In the genomic region with DNA sequence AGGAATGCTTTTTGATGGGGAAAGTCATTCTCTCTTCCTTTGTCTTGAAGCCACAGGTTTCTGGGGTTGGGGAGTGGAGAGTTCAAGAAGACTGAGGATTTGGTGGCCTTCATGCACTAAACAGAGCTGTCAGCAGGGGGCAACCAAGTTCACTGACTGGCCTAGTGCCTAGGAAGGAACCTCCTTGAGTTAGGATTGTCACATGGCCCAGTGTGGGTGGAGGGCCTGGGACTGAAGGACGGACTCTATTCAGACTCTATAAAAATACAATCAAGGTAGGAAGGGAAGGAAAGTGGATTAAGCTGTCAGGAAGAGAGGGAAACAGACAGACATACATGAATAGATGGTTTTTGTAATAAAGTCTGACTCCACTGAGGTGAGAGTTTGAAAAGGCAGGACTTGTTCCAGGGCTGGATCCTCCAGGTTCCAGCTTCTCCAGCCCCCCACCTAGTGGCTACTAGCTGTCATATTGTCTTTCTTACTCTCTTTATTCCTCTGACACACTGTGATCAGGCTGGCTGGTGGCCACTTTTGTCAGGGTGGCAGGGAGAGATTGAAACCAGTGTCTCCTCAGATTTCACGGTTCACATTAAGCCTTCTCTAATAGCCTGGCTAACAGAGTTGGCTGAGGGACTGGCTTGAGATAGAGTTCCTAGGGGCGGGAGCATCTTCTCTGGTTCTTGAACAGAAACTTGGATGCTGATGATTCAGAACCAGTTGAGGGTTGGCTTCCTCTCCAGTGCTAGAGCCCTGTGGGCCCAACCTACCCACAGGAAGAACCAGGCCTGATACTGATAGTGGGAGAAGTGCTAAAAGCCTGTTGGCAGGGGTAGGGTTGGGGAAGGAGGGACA, we compare ENCODE assay signal across 8 cellular contexts. TPM values are rescaled to one million over a fixed set of nuclear protein-coding genes. Genes with fewer than 3 reads are reported as not detected.
A peak's percentile ranks its signal among the peaks of the same experiment; 100 is the strongest.
DNase-seq lines count a peak whose midpoint lies in the region; ATAC-seq and TF ChIP-seq lines count a peak whose summit lies in the region.

No MANE protein-coding gene starts in this region.

- H3K79me1 ChIP-seq in H9 (ENCODE audit: insufficient read depth, low read depth, low read length, poor library complexity, severe bottlenecking) = no peaks in the 10 kb centered on the region

- H3K4me2 ChIP-seq in H9 (ENCODE audit: insufficient read depth, insufficient read length, low read length) = no peak overlapping the region

- peak overlapping the region in 2 of 3 experiments; percentile 44 to 94; a peak in 4 of 7 replicates for H3K27ac Mint-ChIP-seq in H9
- peak overlapping the region; percentile 94 for H3K27ac Mint-ChIP-seq in activated CD4-positive, alpha-beta memory T cell treated with anti-CD3 and anti-CD28 coated beads for 36 hours

- H2BK12ac ChIP-seq in H9 (ENCODE audit: insufficient read length, low read depth, low read length) = no peak overlapping the region

- no peaks in the 10 kb centered on the region for H4K20me1 ChIP-seq in H9 (ENCODE audit: control insufficient read depth, insufficient read depth, insufficient read length)

- no peaks in the 10 kb centered on the region for H3K27me3 ChIP-seq in H9 (ENCODE audit: insufficient read depth, low read length)

- H3K27ac ChIP-seq in H9 (ENCODE audit: insufficient read length, low read depth, low read length) = no peak overlapping the region

- H3K4me1 ChIP-seq in H9 (ENCODE audit: insufficient read depth, low read length) = peaks cover 6% of the 10 kb centered on the region; the same call in 1 of the 2 replicates

- H3K23ac ChIP-seq in H9 (ENCODE audit: insufficient read length, low read depth, low read length) = no peak overlapping the region

- peaks cover 31 to 34% of the 10 kb centered on the region in 2 experiments for H3K4me1 Mint-ChIP-seq in H9
- H3K4me1 Mint-ChIP-seq in activated CD4-positive, alpha-beta memory T cell treated with anti-CD3 and anti-CD28 coated beads for 36 hours (ENCODE audit: low read depth) = peaks cover 50% of the 10 kb centered on the region

- no peak for ATAC-seq in HG02642 (IDR thresholded peaks at IDR 0.05; ENCODE audit: poor library complexity, unreplicated experiment)

- DNase-seq in C1 segment of cervical spinal cord (lab: John Stamatoyannopoulos, UW) (peak in 12 of 14 donors; percentile 20 to 77 (median 66)), H9 (peak; percentile 93), NCI-H748 (lab: John Stamatoyannopoulos, UW; ENCODE audit: unreplicated experiment) (peak; percentile 42), lung microvascular endothelial cell (ENCODE audit: low read depth in 2 of 2) (peak; percentile 82 to 88)
- DNase-seq in activated CD4-positive, alpha-beta memory T cell treated with anti-CD3 and anti-CD28 coated beads for 36 hours = peak; percentile 88
- DNase-seq in effector CD4-positive, alpha-beta T cell = peak; percentile 63
- DNase-seq in stimulated activated CD4-positive, alpha-beta T cell treated with anti-CD3 and anti-CD28 coated beads, Interleukin-4, amount 100 ng/mL, for 48 hours (ENCODE audit: low read depth in 2 of 2) = peak; percentile 72 to 73

- no peak overlapping the region for H2BK5ac ChIP-seq in H9 (ENCODE audit: insufficient read length, low read length)

- H4K8ac ChIP-seq in H9 (replicated peaks; ENCODE audit: insufficient read length, low read depth, low read length) = no peak overlapping the region

- no peak overlapping the region for H3K9ac ChIP-seq in H9 (ENCODE audit: extremely low read depth, insufficient read length, low read length)

- H3K9me3 ChIP-seq in H9 (ENCODE audit: control insufficient read depth, low read depth, low read length) = no peaks in the 10 kb centered on the region

- H3T11ph ChIP-seq in H9 (ENCODE audit: low read length) = no peak overlapping the region

- H2BK15ac ChIP-seq in H9 (ENCODE audit: low read depth, low read length) = no peak overlapping the region

- no CpG with 5 or more reads among the region's 3 CpGs for WGBS in H9 (ENCODE audit: extremely low coverage, insufficient read length, low lambda C conversion rate)

- no peak overlapping the region for H2AFZ ChIP-seq in H9 (ENCODE audit: low read length)

- no peak overlapping the region for H2BK20ac ChIP-seq in H9 (ENCODE audit: low read depth, low read length, poor library complexity, severe bottlenecking)

- H2BK120ac ChIP-seq in H9 (ENCODE audit: low read depth, low read length, poor library complexity, severe bottlenecking) = no peak overlapping the region

- H3K9me3 Mint-ChIP-seq in H9 = no peaks in the 10 kb centered on the region
- no peaks in the 10 kb centered on the region for H3K9me3 Mint-ChIP-seq in activated CD4-positive, alpha-beta memory T cell treated with anti-CD3 and anti-CD28 coated beads for 36 hours

- H3K79me2 ChIP-seq in H9 (ENCODE audit: insufficient read depth, low read length) = no peaks in the 10 kb centered on the region

- no peak overlapping the region for H3K4ac ChIP-seq in H9 (ENCODE audit: low read depth, low read length)

- POLR2A ChIA-PET in activated CD4-positive, alpha-beta memory T cell treated with anti-CD3 and anti-CD28 coated beads for 36 hours (lab: Charles Lee) = interaction anchor here (1.0 to 5.1 kb wide), 4 partner anchors 10 to 44 kb away, joined by 3 to 40 read pairs (median 14); partner anchors contain the start of gene CD52

- H3K18ac ChIP-seq in H9 (ENCODE audit: insufficient read length, low read depth, low read length) = no peak overlapping the region

- CTCF ChIA-PET in activated CD4-positive, alpha-beta memory T cell treated with anti-CD3 and anti-CD28 coated beads for 36 hours (lab: Charles Lee) = interaction anchor here (0.6 to 22.4 kb wide), 35 partner anchors 9 to 197 kb away, joined by 3 to 886 read pairs (median 4); partner anchors contain the start of genes CD52, CEP85, DHDDS and UBXN11

- H4K91ac ChIP-seq in H9 (ENCODE audit: insufficient read length, low read depth, low read length) = no peak overlapping the region

- H3K23me2 ChIP-seq in H9 (ENCODE audit: insufficient read length, low read depth, low read length, poor library complexity, severe bottlenecking) = peaks cover 13% of the 10 kb centered on the region

- H3K27me3 Mint-ChIP-seq in H9 (ENCODE audit: low read depth) = no peaks in the 10 kb centered on the region; the same call in 1 of the 2 replicates
- no peaks in the 10 kb centered on the region for H3K27me3 Mint-ChIP-seq in activated CD4-positive, alpha-beta memory T cell treated with anti-CD3 and anti-CD28 coated beads for 36 hours

- H2AK5ac ChIP-seq in H9 (ENCODE audit: insufficient read length, low read length) = no peak overlapping the region

- H4K5ac ChIP-seq in H9 (ENCODE audit: insufficient read length, low read depth, low read length) = no peak overlapping the region

- H3K56ac ChIP-seq in H9 (ENCODE audit: insufficient read length, low read depth, low read length) = no peak overlapping the region

- intact Hi-C loops in activated CD4-positive, alpha-beta memory T cell treated with anti-CD3 and anti-CD28 coated beads for 36 hours (cut with micrococcal nuclease) = loop anchor here (1.0 to 5.0 kb wide), 6 partner anchors 8 to 164 kb away; partner anchors contain the start of genes CEP85 and PDIK1L

- TF ChIP-seq CTCF in H9 (conservative IDR thresholded peaks at IDR 0.05) = peak; percentile 78

- peak overlapping the region in 1 of 2 experiments; percentile 4; a peak in 1 of 5 replicates for H3K4me3 Mint-ChIP-seq in H9
- H3K4me3 Mint-ChIP-seq in activated CD4-positive, alpha-beta memory T cell treated with anti-CD3 and anti-CD28 coated beads for 36 hours = peak overlapping the region; percentile 38

- H3K14ac ChIP-seq in H9 (ENCODE audit: insufficient read depth, low read length) = no peak overlapping the region

- H3K36me3 Mint-ChIP-seq in H9 (ENCODE audit: insufficient read depth in 1 of 3, low read depth in 3 of 3) = peaks cover 51 to 73% (median 70%) of the 10 kb centered on the region in 3 experiments; a peak in 6 of 7 replicates
- peaks cover 51% of the 10 kb centered on the region for H3K36me3 Mint-ChIP-seq in activated CD4-positive, alpha-beta memory T cell treated with anti-CD3 and anti-CD28 coated beads for 36 hours

RNA-seq across cellular contexts. Expression of gene SH3BGRL3, which starts 4.1 kb away (rescaled TPM):
- 86.2 and 86.3 TPM in 2 replicates for total RNA-seq in H9 (2021)
- total RNA-seq in activated CD4-positive, alpha-beta memory T cell treated with anti-CD3 and anti-CD28 coated beads for 36 hours = 100 to 1,000 TPM; 305 to 320 TPM
- total RNA-seq in lung microvascular endothelial cell = 16.5 and 17.4 TPM in 2 replicates

RNA-seq across cellular contexts. Expression of gene UBXN11, which starts 30.6 kb away (rescaled TPM):
- total RNA-seq in H9 (2021) (13.1 and 13.7 TPM in 2 replicates), lung microvascular endothelial cell (0.87 and 1.2 TPM in 2 replicates)
- 10 to 100 TPM; 24.5 to 26.1 TPM for total RNA-seq in activated CD4-positive, alpha-beta memory T cell treated with anti-CD3 and anti-CD28 coated beads for 36 hours

RNA-seq across cellular contexts. Expression of gene CEP85, which starts 41.8 kb away (rescaled TPM):
- total RNA-seq in H9 (2021) (37.9 and 38.6 TPM in 2 replicates), lung microvascular endothelial cell (4.2 and 4.8 TPM in 2 replicates)
- total RNA-seq in activated CD4-positive, alpha-beta memory T cell treated with anti-CD3 and anti-CD28 coated beads for 36 hours = 10 to 100 TPM; 30.3 to 32.6 TPM

RNA-seq across cellular contexts. Expression of gene CD52, which starts 42.0 kb away (rescaled TPM):
- 3.8 and 4.1 TPM in 2 replicates for total RNA-seq in H9 (2021)
- 100 to 1,000 TPM; 261 to 291 TPM for total RNA-seq in activated CD4-positive, alpha-beta memory T cell treated with anti-CD3 and anti-CD28 coated beads for 36 hours
- not detected in 2 replicates for total RNA-seq in lung microvascular endothelial cell

Comparison
In these comparisons a context has a peak if more than half of its experiments do, and no peak if none do; other contexts are left out.
1. DNase-seq: peak in every context shown above with its lines; median percentile 93 in H9; 88 in activated CD4-positive, alpha-beta memory T cell treated with anti-CD3 and anti-CD28 coated beads for 36 hours; 85 in lung microvascular endothelial cell; 72 in stimulated activated CD4-positive, alpha-beta T cell treated with anti-CD3 and anti-CD28 coated beads, Interleukin-4, amount 100 ng/mL, for 48 hours; 66 in C1 segment of cervical spinal cord; 63 in effector CD4-positive, alpha-beta T cell; 42 in NCI-H748.